In the genomic region with DNA sequence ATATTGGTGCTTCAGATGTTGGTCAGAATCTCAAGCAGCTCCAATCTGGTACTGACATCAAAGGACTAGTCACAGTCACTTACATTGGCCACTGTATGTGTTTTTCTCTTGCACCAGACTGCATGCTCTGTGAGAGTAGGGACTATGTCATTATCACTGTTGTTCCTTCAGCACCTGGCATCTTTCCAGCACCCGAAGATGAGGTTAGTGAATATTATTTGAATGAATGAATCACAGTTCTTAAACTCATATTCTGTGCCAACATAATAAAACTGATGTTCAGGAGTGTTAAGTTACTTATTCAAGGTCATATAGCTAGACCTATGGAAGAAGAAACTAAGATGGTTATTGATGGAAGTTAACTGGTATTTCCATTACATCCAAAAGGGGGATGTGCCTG, we compare ENCODE assay signal across 21 cellular contexts.
DNase-seq lines count a peak whose midpoint lies in the region; ATAC-seq lines count a peak whose summit lies in the region.
"Had no signal": no experiment of that assay in that cellular context is flagged by ENCODE, and none has a peak within 500 bp of the region (broad histone marks: within the 10 kb centered on the region; RNA-seq: fewer than 3 reads in every experiment).

No MANE protein-coding gene starts in this region.

- H3K9me3 ChIP-seq in skeletal muscle satellite cell (replicated peaks; ENCODE audit: low read length), result no peaks in the 10 kb centered on the region
- H3K9me3 ChIP-seq: BLaER1 treated with 17β-estradiol and CSF1 and Interleukin-3, amounts not matched to agents 10 nM and 100 nM; prostate gland; thyroid gland had no signal

- H3K9ac ChIP-seq in skeletal muscle satellite cell (ENCODE audit: low read depth, low read length), result no peak overlapping the region
- H3K9ac ChIP-seq: BLaER1 treated with 17β-estradiol and CSF1 and Interleukin-3, amounts not matched to agents 10 nM and 100 nM had no signal

- peaks cover 14% of the 10 kb centered on the region for H3K4me1 ChIP-seq in skeletal muscle satellite cell (ENCODE audit: control insufficient read depth, insufficient read depth, low read length)
- H3K4me1 ChIP-seq: BLaER1 treated with 17β-estradiol and CSF1 and Interleukin-3, amounts not matched to agents 10 nM and 100 nM; prostate gland; thyroid gland had no signal

- no peaks in the 10 kb centered on the region for H3K27me3 ChIP-seq in skeletal muscle satellite cell (ENCODE audit: control insufficient read depth, insufficient read depth, low read length)
- H3K27me3 ChIP-seq: BLaER1 treated with 17β-estradiol and CSF1 and Interleukin-3, amounts not matched to agents 10 nM and 100 nM; thyroid gland had no signal

- ATAC-seq in GM18520 (IDR thresholded peaks at IDR 0.05; ENCODE audit: unreplicated experiment), result no peak
- ATAC-seq in HG03045 (IDR thresholded peaks at IDR 0.05; ENCODE audit: unreplicated experiment), result no peak
- ATAC-seq: natural killer cell treated with Interleukin-12 subunit alpha and Interleukin-12 subunit beta and Interleukin-15 and Interleukin-18, amount 100 ng/mL, for 72 hours; stimulated activated memory B cell treated with anti-CD40 and anti-IgM and Interleukin-4, amounts not matched to agents 10 μg/mL and 1 μg/mL and 100 μg/mL, for 72 hours had no signal

- no peaks in the 10 kb centered on the region for H3K36me3 ChIP-seq in skeletal muscle satellite cell (ENCODE audit: insufficient read depth, low read length)
- H3K36me3 ChIP-seq: BLaER1 treated with 17β-estradiol and CSF1 and Interleukin-3, amounts not matched to agents 10 nM and 100 nM; prostate gland; thyroid gland had no signal

- H3K4me2 ChIP-seq in skeletal muscle satellite cell (ENCODE audit: low read length), result peak overlapping the region; percentile 22
- H3K4me2 ChIP-seq: BLaER1 treated with 17β-estradiol and CSF1 and Interleukin-3, amounts not matched to agents 10 nM and 100 nM had no signal

- no peak overlapping the region for H3K4me3 ChIP-seq in skeletal muscle satellite cell (ENCODE audit: low read length)
- H3K4me3 ChIP-seq: BLaER1 treated with 17β-estradiol and CSF1 and Interleukin-3, amounts not matched to agents 10 nM and 100 nM; lung; prostate gland; thyroid gland had no signal

- DNase-seq in NCI-H1105 treated with DMSO at 0.1 percent for 48 hours (lab: John Stamatoyannopoulos, UW), result peak; percentile 10
- no peak for DNase-seq in NCI-H1105 (lab: John Stamatoyannopoulos, UW)
- DNase-seq in NCI-H2029 (lab: John Stamatoyannopoulos, UW), result peak; percentile 21
- DNase-seq in fibroblast of gingiva (ENCODE audit: low read depth), result peak; percentile 27
- no peak for DNase-seq in inferior parietal cortex (ENCODE audit: extremely low spot score)
- DNase-seq: 8988T; activated CD4-positive, alpha-beta T cell treated with anti-CD3 and anti-CD28 coated beads for 1 hour; amygdala; H9; Karpas-422; NCI-H1436; T-helper 9 cell; thyroid gland had no signal

Comparison
In these comparisons a context has a peak if more than half of its experiments do, and no peak if none do; other contexts are left out.
1. DNase-seq: peak in NCI-H1105 treated with DMSO at 0.1 percent for 48 hours (single experiment), NCI-H2029 (single experiment) and fibroblast of gingiva (single experiment); none in NCI-H1105 (single experiment) and inferior parietal cortex (single experiment).